In genomic region chr12:124928095-124928911, GRCh38 we compare ENCODE assay signal across 8 cellular contexts. TPM values are rescaled to one million over a fixed set of nuclear protein-coding genes. Genes with fewer than 3 reads are reported as not detected.
DNase-seq lines count a peak whose midpoint lies in the region; ATAC-seq and TF ChIP-seq lines count a peak whose summit lies in the region.

No MANE protein-coding gene starts in this region.

- peak overlapping the region; percentile 40 to 72 (median 60) for H3K4me3 ChIP-seq in esophagus squamous epithelium

- peak; percentile 37 for ATAC-seq in HG03095 (IDR thresholded peaks at IDR 0.05; ENCODE audit: unreplicated experiment)

- TF ChIP-seq POLR2A in esophagus squamous epithelium (IDR thresholded peaks at IDR 0.05) = peak in 2 of 4 donors; percentile 0 to 6

- H3K4me3 Mint-ChIP-seq in T-helper 1 cell treated with Interleukin-12 subunit alpha and Interleukin-12 subunit beta and Interleukin-4 antibody, amounts not matched to agents 30 μg/mL and 1 μg/mL, for 36 hours = peak overlapping the region; percentile 90
- H3K4me3 Mint-ChIP-seq in nephron = peak overlapping the region; percentile 91 to 99 (median 98)

- no peak for TF ChIP-seq CTCF in VCaP (conservative IDR thresholded peaks at IDR 0.05)
- no peak for TF ChIP-seq CTCF in esophagus squamous epithelium (IDR thresholded peaks at IDR 0.05)
- no peak for TF ChIP-seq CTCF in nephron (IDR thresholded peaks at IDR 0.05; ENCODE audit: unreplicated experiment in 3 of 3)

- peak overlapping the region; percentile 99 for H3K27ac Mint-ChIP-seq in T-helper 1 cell treated with Interleukin-12 subunit alpha and Interleukin-12 subunit beta and Interleukin-4 antibody, amounts not matched to agents 30 μg/mL and 1 μg/mL, for 36 hours
- H3K27ac Mint-ChIP-seq in nephron = peak overlapping the region; percentile 89 to 95 (median 93)

- H3K9me3 Mint-ChIP-seq in T-helper 1 cell treated with Interleukin-12 subunit alpha and Interleukin-12 subunit beta and Interleukin-4 antibody, amounts not matched to agents 30 μg/mL and 1 μg/mL, for 36 hours = no peaks in the 10 kb centered on the region
- H3K9me3 Mint-ChIP-seq in nephron = no peaks in the 10 kb centered on the region

- H3K27me3 ChIP-seq in esophagus squamous epithelium = no peaks in the 10 kb centered on the region

- DNase-seq in T-helper 1 cell = no peak
- no peak for DNase-seq in esophagus squamous epithelium (lab: John Stamatoyannopoulos, UW)
- DNase-seq in SHP77 treated with DMSO at 0.1 percent for 48 hours (lab: John Stamatoyannopoulos, UW) = no peak
- DNase-seq in activated gamma-delta T cell (lab: John Stamatoyannopoulos, UW) = no peak

- peaks cover 8% of the 10 kb centered on the region for H3K27me3 Mint-ChIP-seq in T-helper 1 cell treated with Interleukin-12 subunit alpha and Interleukin-12 subunit beta and Interleukin-4 antibody, amounts not matched to agents 30 μg/mL and 1 μg/mL, for 36 hours (ENCODE audit: low read depth)
- H3K27me3 Mint-ChIP-seq in nephron (ENCODE audit: low read depth) = peaks cover 4% of the 10 kb centered on the region

- peaks cover 4 to 26% (median 14%) of the 10 kb centered on the region in 3 donors for H3K4me1 ChIP-seq in esophagus squamous epithelium

- H3K9me3 ChIP-seq in esophagus squamous epithelium = no peaks in the 10 kb centered on the region

- intact Hi-C loops in esophagus squamous epithelium (cut with DNase I) = no loop called here

- H3K36me3 Mint-ChIP-seq in T-helper 1 cell treated with Interleukin-12 subunit alpha and Interleukin-12 subunit beta and Interleukin-4 antibody, amounts not matched to agents 30 μg/mL and 1 μg/mL, for 36 hours (ENCODE audit: low read depth) = peaks cover 12% of the 10 kb centered on the region
- no peaks in the 10 kb centered on the region for H3K36me3 Mint-ChIP-seq in nephron (ENCODE audit: low read depth)

- H3K36me3 ChIP-seq in esophagus squamous epithelium = no peaks in the 10 kb centered on the region

- H3K4me1 Mint-ChIP-seq in T-helper 1 cell treated with Interleukin-12 subunit alpha and Interleukin-12 subunit beta and Interleukin-4 antibody, amounts not matched to agents 30 μg/mL and 1 μg/mL, for 36 hours (ENCODE audit: low read depth) = peaks cover 26% of the 10 kb centered on the region
- H3K4me1 Mint-ChIP-seq in nephron = no peaks in the 10 kb centered on the region

- H3K27ac ChIP-seq in VCaP (peak overlapping the region; percentile 84), esophagus squamous epithelium (peak overlapping the region; percentile 91 to 97 (median 94))

- WGBS in esophagus squamous epithelium, 2 donors = 14 to 24% methylated on average over 11 to 14 of the region's 36 CpGs

RNA-seq across cellular contexts. Expression of gene UBC, which starts 13.9 kb away (rescaled TPM):
- 1,000 to 10,000 TPM; 1,012 to 1,417 (median 1,215) TPM for total RNA-seq in esophagus squamous epithelium
